In genomic region chr15:100570282-100570681, GRCh38 we compare ENCODE assay signal across 15 cellular contexts. TPM values are rescaled to one million over a fixed set of nuclear protein-coding genes. Genes with fewer than 3 reads are reported as not detected.
DNase-seq lines count a peak whose midpoint lies in the region; ATAC-seq and TF ChIP-seq lines count a peak whose summit lies in the region.
"Had no signal": no experiment of that assay in that cellular context is flagged by ENCODE, and none has a peak within 500 bp of the region (broad histone marks: within the 10 kb centered on the region; RNA-seq: fewer than 3 reads in every experiment).

No MANE protein-coding gene starts in this region.

- H3K4me1 Mint-ChIP-seq in CD4-positive, alpha-beta T cell (ENCODE audit: low read depth), result peaks cover 47% of the 10 kb centered on the region
- H3K4me1 Mint-ChIP-seq: GM23338 had no signal

- no peak for TF ChIP-seq CTCF in CD4-positive, alpha-beta T cell (IDR thresholded peaks at IDR 0.05)
- TF ChIP-seq CTCF in coronary artery (IDR thresholded peaks at IDR 0.05), result no peak

- POLR2A ChIA-PET in CD4-positive, alpha-beta T cell (lab: Charles Lee), result interaction anchor here (2.7 to 4.1 kb wide), 3 partner anchors 26 to 220 kb away, joined by 29 to 44 read pairs (median 29); partner anchors contain the start of genes ASB7 and LINS1

- DNase-seq in CD4-positive, alpha-beta T cell, result no peak
- DNase-seq in adipocyte (ENCODE audit: low read depth) (peak; percentile 5), medulla oblongata (ENCODE audit: extremely low spot score) (no peak), coronary artery (ENCODE audit: low spot score) (no peak), DMS114 treated with DMSO at 0.1 percent for 48 hours (lab: John Stamatoyannopoulos, UW; ENCODE audit: unreplicated experiment) (no peak), NCI-H1436 treated with DMSO at 0.1 percent for 48 hours (lab: John Stamatoyannopoulos, UW) (no peak)
- DNase-seq: colonic mucosa; COR-L47; gastrocnemius medialis; stimulated activated naive CD8-positive, alpha-beta T cell treated with anti-CD3 and anti-CD28 coated beads, Interleukin-15, Interleukin-2, amounts not matched to agents 100 U/mL and 50 U/mL, for 24 hours; T-helper 9 cell had no signal

- no peaks in the 10 kb centered on the region for H3K9me3 Mint-ChIP-seq in CD4-positive, alpha-beta T cell
- H3K9me3 Mint-ChIP-seq: GM23338 had no signal

- H3K4me3 ChIP-seq in adipocyte (ENCODE audit: low read length), result no peak overlapping the region
- no peak overlapping the region for H3K4me3 ChIP-seq in coronary artery
- H3K4me3 ChIP-seq: colonic mucosa, gastrocnemius medialis, GM23338 had no signal

- H3K4me1 ChIP-seq in adipocyte (ENCODE audit: control insufficient read depth, insufficient read depth, low read length), result peaks cover 11% of the 10 kb centered on the region
- H3K4me1 ChIP-seq: colonic mucosa had no signal

- peaks cover 39% of the 10 kb centered on the region for H3K36me3 ChIP-seq in adipocyte (ENCODE audit: control insufficient read depth, insufficient read depth, low read length, severe bottlenecking)
- H3K36me3 ChIP-seq: colonic mucosa had no signal

- CTCF ChIA-PET in CD4-positive, alpha-beta T cell (lab: Charles Lee), result interaction anchor here (1.3 kb wide), 1 partner anchor 642 kb away, joined by 3 read pairs; no protein-coding TSS in a partner anchor

- H3K27me3 Mint-ChIP-seq in CD4-positive, alpha-beta T cell, result no peaks in the 10 kb centered on the region

- H3K4me3 Mint-ChIP-seq in CD4-positive, alpha-beta T cell, result no peak overlapping the region
- H3K4me3 Mint-ChIP-seq: GM23338 had no signal

- intact Hi-C loops in CD4-positive, alpha-beta T cell (cut with DNase I, micrococcal nuclease), result loop anchor here (2.0 to 5.0 kb wide), 3 partner anchors 219 to 643 kb away; no protein-coding TSS in a partner anchor

- no peaks in the 10 kb centered on the region for H3K27me3 ChIP-seq in CD4-positive, alpha-beta T cell (ENCODE audit: control insufficient read depth, insufficient read depth, low read length)
- H3K27me3 ChIP-seq in adipocyte (replicated peaks; ENCODE audit: control insufficient read depth, insufficient read depth, low read length), result no peaks in the 10 kb centered on the region
- H3K27me3 ChIP-seq: colonic mucosa, gastrocnemius medialis, neutrophil had no signal

- peak overlapping the region; percentile 74 for H3K27ac Mint-ChIP-seq in CD4-positive, alpha-beta T cell
- H3K27ac Mint-ChIP-seq: GM23338 had no signal

- no peaks in the 10 kb centered on the region for H3K9me3 ChIP-seq in CD4-positive, alpha-beta T cell (ENCODE audit: control insufficient read depth, low read length)
- no peaks in the 10 kb centered on the region for H3K9me3 ChIP-seq in adipocyte (ENCODE audit: control insufficient read depth, low read length)
- H3K9me3 ChIP-seq: colonic mucosa, gastrocnemius medialis, neutrophil had no signal

- ATAC-seq in CD4-positive, alpha-beta T cell (ENCODE audit: poor library complexity), result no peak
- ATAC-seq in GM18870 (IDR thresholded peaks at IDR 0.05; ENCODE audit: unreplicated experiment), result peak; percentile 26
- ATAC-seq in HG03342 (IDR thresholded peaks at IDR 0.05; ENCODE audit: unreplicated experiment), result peak; percentile 29
- ATAC-seq: gastrocnemius medialis; GM23338; stimulated activated naive CD8-positive, alpha-beta T cell treated with anti-CD3 and anti-CD28 coated beads, Interleukin-15, Interleukin-2, amounts not matched to agents 100 U/mL and 50 U/mL, for 24 hours had no signal

- peaks cover 77% of the 10 kb centered on the region for H3K36me3 Mint-ChIP-seq in CD4-positive, alpha-beta T cell (ENCODE audit: low read depth)

- no peak overlapping the region for H3K27ac ChIP-seq in CD4-positive, alpha-beta T cell (ENCODE audit: low read depth, low read length)
- no peak overlapping the region for H3K27ac ChIP-seq in coronary artery
- H3K27ac ChIP-seq: colonic mucosa, gastrocnemius medialis had no signal

- no peak overlapping the region for H3K9ac ChIP-seq in adipocyte (ENCODE audit: low read length)

RNA-seq across cellular contexts. Expression of gene LINS1, which starts 31.7 kb away (rescaled TPM):
- total RNA-seq in CD4-positive, alpha-beta T cell, result 10 to 100 TPM; 38.9 to 39.6 TPM

RNA-seq across cellular contexts. Expression of gene ASB7, which starts 32.1 kb away (rescaled TPM):
- 10 to 100 TPM; 14.9 to 16.7 TPM for total RNA-seq in CD4-positive, alpha-beta T cell

RNA-seq across cellular contexts. Expression of gene CERS3, which starts 41.5 kb away (rescaled TPM):
- total RNA-seq in CD4-positive, alpha-beta T cell, result 1 to 10 TPM; 1.3 to 1.8 TPM
